ENCODE assay signal across 16 cellular contexts in genomic region chr15:78353093-78353492, GRCh38. TPM values are rescaled to one million over a fixed set of nuclear protein-coding genes. Genes with fewer than 3 reads are reported as not detected.
DNase-seq lines count a peak whose midpoint lies in the region; ATAC-seq and TF ChIP-seq lines count a peak whose summit lies in the region.
"Had no signal": no experiment of that assay in that cellular context is flagged by ENCODE, and none has a peak within 500 bp of the region (broad histone marks: within the 10 kb centered on the region; RNA-seq: fewer than 3 reads in every experiment).

No MANE protein-coding gene starts in this region.

- H3K36me3 ChIP-seq in RWPE2 (ENCODE audit: low read depth): no peaks in the 10 kb centered on the region
- H3K36me3 ChIP-seq: brain microvascular endothelial cell, lower lobe of right lung, upper lobe of left lung had no signal

- H3K4me1 ChIP-seq in RWPE2 (ENCODE audit: insufficient read depth, poor library complexity, severe bottlenecking) (no peaks in the 10 kb centered on the region), foreskin keratinocyte (no peaks in the 10 kb centered on the region)
- H3K4me1 ChIP-seq: lower lobe of right lung, upper lobe of left lung had no signal

- no peak overlapping the region for H3K27ac ChIP-seq in RWPE2 (ENCODE audit: poor library complexity, severe bottlenecking)
- H3K27ac ChIP-seq in foreskin keratinocyte: no peak overlapping the region
- H3K27ac ChIP-seq: brain microvascular endothelial cell, lower lobe of right lung, upper lobe of left lung had no signal

- no peak overlapping the region for H3K4me3 ChIP-seq in RWPE2 (ENCODE audit: severe bottlenecking)
- H3K4me3 ChIP-seq: lower lobe of right lung, upper lobe of left lung had no signal

- H3K9me3 ChIP-seq in RWPE2 (ENCODE audit: severe bottlenecking): no peaks in the 10 kb centered on the region
- H3K9me3 ChIP-seq: lower lobe of right lung, upper lobe of left lung had no signal

- ATAC-seq in RWPE2 (ENCODE audit: low read depth) (peak; percentile 12; the same call in 1 of the 3 replicates), foreskin keratinocyte (peak; percentile 40)
- ATAC-seq: lower lobe of right lung, Right ventricle myocardium inferior had no signal

- peak; percentile 10 for DNase-seq in NCI-H2029 (lab: John Stamatoyannopoulos, UW)
- no peak for DNase-seq in NCI-H2029 treated with DMSO at 0.1 percent for 48 hours (lab: John Stamatoyannopoulos, UW)
- peak; percentile 76 for DNase-seq in HuH-7 (ENCODE audit: low spot score)
- no peak for DNase-seq in RWPE2 (ENCODE audit: low spot score)
- no peak for DNase-seq in foreskin keratinocyte
- DNase-seq in NCI-H1694 (lab: John Stamatoyannopoulos, UW): no peak
- DNase-seq in stimulated activated CD4-positive, alpha-beta T cell treated with anti-CD3 and anti-CD28 coated beads, Interleukin-4, amount 100 ng/mL, for 1 hour: no peak
- no peak for DNase-seq in cerebellar nuclear complex (lab: John Stamatoyannopoulos, UW)
- DNase-seq: activated CD4-positive, alpha-beta T cell treated with anti-CD3 and anti-CD28 coated beads for 1 hour; brain microvascular endothelial cell; hippocampal formation; lower lobe of right lung; NCI-H187 treated with DMSO at 0.1 percent for 48 hours; stimulated activated CD4-positive, alpha-beta T cell treated with anti-CD3 and anti-CD28 coated beads, Interleukin-12 subunit alpha, Interleukin-12 subunit beta, amount 100 ng/mL, for 4 hours; upper lobe of left lung had no signal

- H3K27me3 ChIP-seq in RWPE2 (ENCODE audit: insufficient read depth, poor library complexity, severe bottlenecking) (no peaks in the 10 kb centered on the region), foreskin keratinocyte (peaks cover 11% of the 10 kb centered on the region)
- H3K27me3 ChIP-seq: upper lobe of left lung had no signal

- no peak for TF ChIP-seq CTCF in RWPE2 (IDR thresholded peaks at IDR 0.05; ENCODE audit: poor library complexity, severe bottlenecking)
- TF ChIP-seq CTCF in foreskin keratinocyte (conservative IDR thresholded peaks at IDR 0.05): no peak

RNA-seq across cellular contexts. Expression of gene CRABP1, which starts 12.9 kb away (rescaled TPM):
- not detected in 2 replicates for total RNA-seq in foreskin keratinocyte
- not detected in 2 replicates for polyA plus RNA-seq in foreskin keratinocyte
- total RNA-seq: lower lobe of right lung, Right ventricle myocardium inferior had no signal

RNA-seq across cellular contexts. Expression of gene SKIC8, which starts 53.7 kb away (rescaled TPM):
- total RNA-seq in foreskin keratinocyte: 58.8 and 64.0 TPM in 2 replicates
- 52.2 and 58.2 TPM in 2 replicates for polyA plus RNA-seq in foreskin keratinocyte

Comparison
In these comparisons a context has a peak if more than half of its experiments do, and no peak if none do; other contexts are left out.
1. DNase-seq: peak in NCI-H2029 (single experiment) and HuH-7 (single experiment); none in NCI-H2029 treated with DMSO at 0.1 percent for 48 hours (single experiment), RWPE2 (single experiment), foreskin keratinocyte (0 of 2), NCI-H1694 (single experiment), stimulated activated CD4-positive, alpha-beta T cell treated with anti-CD3 and anti-CD28 coated beads, Interleukin-4, amount 100 ng/mL, for 1 hour (single experiment) and cerebellar nuclear complex (0 of 2).